ENCODE assay signal across 30 cellular contexts in genomic region chr12:61018571-61018970, GRCh38.
A peak's percentile ranks its signal among the peaks of the same experiment; 100 is the strongest.
DNase-seq lines count a peak whose midpoint lies in the region; ATAC-seq, FAIRE-seq and TF ChIP-seq lines count a peak whose summit lies in the region.
"Had no signal": no experiment of that assay in that cellular context is flagged by ENCODE, and none has a peak within 500 bp of the region (broad histone marks: within the 10 kb centered on the region; RNA-seq: fewer than 3 reads in every experiment).

No MANE protein-coding gene starts in this region.

- no peak overlapping the region for H3K27ac ChIP-seq in ovary
- H3K27ac ChIP-seq: A549, esophagus squamous epithelium, gastroesophageal sphincter, neural progenitor cell had no signal

- DNase-seq in GM12891 (ENCODE audit: insufficient read length, low spot score) (no peak), KBM-7 (peak; percentile 33), SKM-1 treated with dmso at 0.1 percent for 144 hours (lab: John Stamatoyannopoulos, UW; ENCODE audit: unreplicated experiment) (peak; percentile 18), ovary (no peak), mucosa of descending colon (no peak)
- DNase-seq: activated CD4-positive, CD25-positive, alpha-beta regulatory T cell treated with anti-CD3 and anti-CD28 coated beads, Interleukin-2, amount 50 U/mL, for 72 hours; activated naive CD4-positive, alpha-beta T cell treated with anti-CD3 and anti-CD28 coated beads for 36 hours; activated T-cell treated with anti-CD3 and anti-CD28 coated beads, Interleukin-2, amount 50 U/mL, for 48 hours; amygdala; cortex of kidney; DMS79; endodermal cell; esophagus squamous epithelium; HCEC 1CT; NCI-H1048; NCI-H2081 treated with DMSO at 0.1 percent for 48 hours; NCI-H510A; NK-92 treated with Interleukin-12 subunit alpha and Interleukin-12 subunit beta, amount 100 ng/mL, for 24 hours; T-helper 9 cell had no signal

- no peaks in the 10 kb centered on the region for H3K27me3 ChIP-seq in ovary
- H3K27me3 ChIP-seq: esophagus squamous epithelium, gastroesophageal sphincter, neural progenitor cell had no signal

- TF ChIP-seq POLR2A in GM12891 (IDR thresholded peaks at IDR 0.05; ENCODE audit: low read depth, low read length) (no peak), ovary (IDR thresholded peaks at IDR 0.05) (no peak)

- TF ChIP-seq EP300 in ovary (IDR thresholded peaks at IDR 0.05): no peak

- ATAC-seq in HG02759 (IDR thresholded peaks at IDR 0.05; ENCODE audit: unreplicated experiment): peak; percentile 63
- ATAC-seq in mucosa of descending colon: no peak
- ATAC-seq in HG02798 (IDR thresholded peaks at IDR 0.05; ENCODE audit: poor library complexity, unreplicated experiment): no peak
- no peak for ATAC-seq in GM21825 (IDR thresholded peaks at IDR 0.05; ENCODE audit: unreplicated experiment)
- ATAC-seq: A549, gastroesophageal sphincter, sciatic nerve, SK-N-SH treated with all-trans-retinoic acid at 6 μM for 48 hours had no signal

- in situ Hi-C loops in KBM-7 (cut with MboI; ENCODE audit: low pct_unique_long_range_greater_than_20kb, low sequenced_read_pairs): no loop called here

- H3K9me3 ChIP-seq in ovary (no peaks in the 10 kb centered on the region), mucosa of descending colon (peaks cover 41% of the 10 kb centered on the region)

- no peak for TF ChIP-seq CTCF in ovary (IDR thresholded peaks at IDR 0.05)
- no peak for TF ChIP-seq CTCF in mucosa of descending colon (IDR thresholded peaks at IDR 0.05)

- no peaks in the 10 kb centered on the region for H3K4me1 ChIP-seq in ovary (ENCODE audit: insufficient read depth)
- no peaks in the 10 kb centered on the region for H3K4me1 ChIP-seq in mucosa of descending colon (ENCODE audit: low read depth)
- H3K4me1 ChIP-seq: A549, esophagus squamous epithelium, gastroesophageal sphincter, neural progenitor cell had no signal

- FAIRE-seq in GM12891 (lab: Jason Lieb, UNC): no peak
- FAIRE-seq: A549, bronchial epithelial cell, GM12892, islet of Langerhans had no signal

- H3K4me3 ChIP-seq in ovary (no peak overlapping the region), mucosa of descending colon (no peak overlapping the region)
- H3K4me3 ChIP-seq: A549, esophagus squamous epithelium, gastroesophageal sphincter, neural progenitor cell had no signal

- intact Hi-C loops in ovary (cut with DNase I): no loop called here
- intact Hi-C loops in mucosa of descending colon (cut with DNase I, micrococcal nuclease): no loop called here

- H3K36me3 ChIP-seq in ovary (no peaks in the 10 kb centered on the region), mucosa of descending colon (ENCODE audit: low read depth) (no peaks in the 10 kb centered on the region)
- H3K36me3 ChIP-seq: esophagus squamous epithelium, gastroesophageal sphincter, neural progenitor cell had no signal

TF ChIP-seq in GM12891, 5 proteins besides CTCF, POLR2A, EP300 and RAD21:
- TF ChIP-seq PAX5 (IDR thresholded peaks at IDR 0.05; ENCODE audit: insufficient read depth, low read length, severe bottlenecking) (no peak), SPI1 (IDR thresholded peaks at IDR 0.05; ENCODE audit: low read depth, low read length) (peak; percentile 100)

Comparison
In these comparisons a context has a peak if more than half of its experiments do, and no peak if none do; other contexts are left out.
1. DNase-seq: peak in KBM-7 (single experiment) and SKM-1 treated with dmso at 0.1 percent for 144 hours (single experiment); none in GM12891 (single experiment), ovary (0 of 5) and mucosa of descending colon (0 of 3).